Comparison of ENCODE assay signal across 24 cellular contexts in genomic region chr20:24572862-24573261, GRCh38.
"Had no signal": no experiment of that assay in that cellular context is flagged by ENCODE, and none has a peak within 500 bp of the region (broad histone marks: within the 10 kb centered on the region; RNA-seq: fewer than 3 reads in every experiment).

No MANE protein-coding gene starts in this region.

- H3K4me1 Mint-ChIP-seq: naive thymus-derived CD4-positive, alpha-beta T cell; stimulated activated memory B cell treated with anti-CD40 and anti-IgM and Interleukin-4, amounts not matched to agents 10 μg/mL and 1 μg/mL and 100 μg/mL, for 72 hours; stimulated activated naive CD8-positive, alpha-beta T cell treated with anti-CD3 and anti-CD28 coated beads, Interleukin-15, amount 100 ng/mL, for 72 hours had no signal

- H3K4me1 ChIP-seq: pancreas, right atrium auricular region, right lobe of liver, upper lobe of right lung had no signal

- H3K27ac Mint-ChIP-seq: memory B cell; natural killer cell treated with Interleukin-12 subunit alpha and Interleukin-12 subunit beta and Interleukin-15 and Interleukin-18, amount 100 ng/mL, for 72 hours; progenitor cell of endocrine pancreas; stimulated activated memory B cell treated with anti-CD40 and anti-IgM and Interleukin-4, amounts not matched to agents 10 μg/mL and 1 μg/mL and 100 μg/mL, for 72 hours; stimulated activated naive CD8-positive, alpha-beta T cell treated with anti-CD3 and anti-CD28 coated beads, Interleukin-15, amount 100 ng/mL, for 72 hours had no signal

- H3K9me3 ChIP-seq: left ventricle myocardium inferior, mucosa of descending colon, pancreas, right atrium auricular region, right lobe of liver, thoracic aorta, tibial artery, upper lobe of right lung had no signal

- DNase-seq: left ventricle myocardium inferior; midbrain; mucosa of descending colon; naive thymus-derived CD4-positive, alpha-beta T cell; pancreas; right lobe of liver; stimulated activated CD4-positive, alpha-beta T cell treated with anti-CD3 and anti-CD28 coated beads, Interleukin-1b, Interleukin-23, amount 100 ng/mL, for 48 hours; stimulated activated CD4-positive, alpha-beta T cell treated with anti-CD3 and anti-CD28 coated beads, Interleukin-2, amount 100 ng/mL, for 48 hours; stimulated activated CD4-positive, alpha-beta T cell treated with anti-CD3 and anti-CD28 coated beads, Interleukin-4, amount 100 ng/mL, for 4 hours; stimulated activated CD8-positive, alpha-beta memory T cell treated with anti-CD3 and anti-CD28 coated beads, Interleukin-4, amount 100 ng/mL, for 48 hours; stimulated activated naive CD4-positive, alpha-beta T cell treated with Interleukin-2 at 50 U/mL for 16 hours; stimulated activated naive CD8-positive, alpha-beta T cell treated with anti-CD3 and anti-CD28 coated beads, Interleukin-15, amount 100 ng/mL, for 72 hours; tibial artery; trophoblast cell; upper lobe of right lung had no signal

- H3K27ac ChIP-seq: hepatocyte, left ventricle myocardium inferior, pancreas, right atrium auricular region, right lobe of liver, thoracic aorta, tibial artery, upper lobe of right lung had no signal

- H3K4me3 ChIP-seq: hepatocyte, left ventricle myocardium inferior, lung, mucosa of descending colon, pancreas, right atrium auricular region, right lobe of liver, smooth muscle cell, thoracic aorta, tibial artery, upper lobe of right lung had no signal

- H3K27me3 Mint-ChIP-seq: progenitor cell of endocrine pancreas; stimulated activated memory B cell treated with anti-CD40 and anti-IgM and Interleukin-4, amounts not matched to agents 10 μg/mL and 1 μg/mL and 100 μg/mL, for 72 hours; stimulated activated naive CD8-positive, alpha-beta T cell treated with anti-CD3 and anti-CD28 coated beads, Interleukin-15, amount 100 ng/mL, for 72 hours had no signal

- H3K36me3 Mint-ChIP-seq: memory B cell; naive thymus-derived CD4-positive, alpha-beta T cell; natural killer cell treated with Interleukin-12 subunit alpha and Interleukin-12 subunit beta and Interleukin-15 and Interleukin-18, amount 100 ng/mL, for 72 hours; stimulated activated memory B cell treated with anti-CD40 and anti-IgM and Interleukin-4, amounts not matched to agents 10 μg/mL and 1 μg/mL and 100 μg/mL, for 72 hours had no signal

- H3K36me3 ChIP-seq: left ventricle myocardium inferior, pancreas, right atrium auricular region, right lobe of liver, thoracic aorta, tibial artery, upper lobe of right lung had no signal

- H3K9me3 Mint-ChIP-seq: naive thymus-derived CD4-positive, alpha-beta T cell; natural killer cell treated with Interleukin-12 subunit alpha and Interleukin-12 subunit beta and Interleukin-15 and Interleukin-18, amount 100 ng/mL, for 72 hours; stimulated activated memory B cell treated with anti-CD40 and anti-IgM and Interleukin-4, amounts not matched to agents 10 μg/mL and 1 μg/mL and 100 μg/mL, for 72 hours; stimulated activated naive CD8-positive, alpha-beta T cell treated with anti-CD3 and anti-CD28 coated beads, Interleukin-15, amount 100 ng/mL, for 72 hours had no signal

- ATAC-seq: mucosa of descending colon; naive thymus-derived CD4-positive, alpha-beta T cell; pancreas; right lobe of liver; stimulated activated naive CD8-positive, alpha-beta T cell treated with anti-CD3 and anti-CD28 coated beads, Interleukin-15, amount 100 ng/mL, for 72 hours; upper lobe of right lung had no signal

- H3K4me3 Mint-ChIP-seq: memory B cell; naive thymus-derived CD4-positive, alpha-beta T cell; natural killer cell treated with Interleukin-12 subunit alpha and Interleukin-12 subunit beta and Interleukin-15 and Interleukin-18, amount 100 ng/mL, for 72 hours; stimulated activated memory B cell treated with anti-CD40 and anti-IgM and Interleukin-4, amounts not matched to agents 10 μg/mL and 1 μg/mL and 100 μg/mL, for 72 hours; stimulated activated naive CD8-positive, alpha-beta T cell treated with anti-CD3 and anti-CD28 coated beads, Interleukin-15, amount 100 ng/mL, for 72 hours had no signal

- H3K27me3 ChIP-seq: hepatocyte, pancreas, right atrium auricular region, right lobe of liver, tibial artery, upper lobe of right lung had no signal
